In genomic region chr10:32943395-32943794, GRCh38 we compare ENCODE assay signal across 10 cellular contexts. TPM values are rescaled to one million over a fixed set of nuclear protein-coding genes. Genes with fewer than 3 reads are reported as not detected.
A peak's percentile ranks its signal among the peaks of the same experiment; 100 is the strongest.
DNase-seq lines count a peak whose midpoint lies in the region; ATAC-seq, FAIRE-seq and TF ChIP-seq lines count a peak whose summit lies in the region.
"Had no signal": no experiment of that assay in that cellular context is flagged by ENCODE, and none has a peak within 500 bp of the region (broad histone marks: within the 10 kb centered on the region; RNA-seq: fewer than 3 reads in every experiment).

No MANE protein-coding gene starts in this region.

- H3K9me3 Mint-ChIP-seq in CD14-positive monocyte: no peaks in the 10 kb centered on the region
- no peaks in the 10 kb centered on the region for H3K9me3 Mint-ChIP-seq in activated T-helper 1 cell treated with anti-CD3 and anti-CD28 coated beads, Interleukin-12 subunit alpha, Interleukin-12 subunit beta, Interleukin-2, Interleukin-4 antibody, amounts not matched to agents 30 ng/mL and 10 ng/mL and 1 ng/mL, durations not matched to agents 14 hours and 24 hours and 36 hours
- H3K9me3 Mint-ChIP-seq in glutamatergic neuron (ENCODE audit: unreplicated experiment): peaks cover 5% of the 10 kb centered on the region

- TF ChIP-seq CTCF in CD14-positive monocyte (IDR thresholded peaks at IDR 0.05) (no peak), glutamatergic neuron (IDR thresholded peaks at IDR 0.05; ENCODE audit: partially characterized antibody, unreplicated experiment) (no peak)

- intact Hi-C loops in CD14-positive monocyte (cut with micrococcal nuclease): no loop called here
- intact Hi-C loops in activated T-helper 1 cell treated with anti-CD3 and anti-CD28 coated beads, Interleukin-12 subunit alpha, Interleukin-12 subunit beta, Interleukin-2, Interleukin-4 antibody, amounts not matched to agents 30 ng/mL and 10 ng/mL and 1 ng/mL, durations not matched to agents 14 hours and 24 hours and 36 hours (cut with micrococcal nuclease): no loop called here

- H3K36me3 Mint-ChIP-seq in CD14-positive monocyte: peaks cover 12 to 17% of the 10 kb centered on the region in 2 donors
- H3K36me3 Mint-ChIP-seq in activated T-helper 1 cell treated with anti-CD3 and anti-CD28 coated beads, Interleukin-12 subunit alpha, Interleukin-12 subunit beta, Interleukin-2, Interleukin-4 antibody, amounts not matched to agents 30 ng/mL and 10 ng/mL and 1 ng/mL, durations not matched to agents 14 hours and 24 hours and 36 hours (ENCODE audit: low read depth): peaks cover 2% of the 10 kb centered on the region
- H3K36me3 Mint-ChIP-seq in glutamatergic neuron (ENCODE audit: unreplicated experiment): no peaks in the 10 kb centered on the region

- H3K27ac Mint-ChIP-seq in CD14-positive monocyte (peak overlapping the region in 6 of 7 donors; percentile 18 to 81 (median 54)), glutamatergic neuron (ENCODE audit: unreplicated experiment) (no peak overlapping the region)
- H3K27ac Mint-ChIP-seq in activated T-helper 1 cell treated with anti-CD3 and anti-CD28 coated beads, Interleukin-12 subunit alpha, Interleukin-12 subunit beta, Interleukin-2, Interleukin-4 antibody, amounts not matched to agents 30 ng/mL and 10 ng/mL and 1 ng/mL, durations not matched to agents 14 hours and 24 hours and 36 hours: peak overlapping the region; percentile 16

- H3K4me1 Mint-ChIP-seq in CD14-positive monocyte (peaks cover 47% of the 10 kb centered on the region), glutamatergic neuron (ENCODE audit: low read depth, unreplicated experiment) (peaks cover 36% of the 10 kb centered on the region)
- peaks cover 17% of the 10 kb centered on the region for H3K4me1 Mint-ChIP-seq in activated T-helper 1 cell treated with anti-CD3 and anti-CD28 coated beads, Interleukin-12 subunit alpha, Interleukin-12 subunit beta, Interleukin-2, Interleukin-4 antibody, amounts not matched to agents 30 ng/mL and 10 ng/mL and 1 ng/mL, durations not matched to agents 14 hours and 24 hours and 36 hours (ENCODE audit: low read depth)

- H3K4me3 Mint-ChIP-seq in CD14-positive monocyte: no peak overlapping the region
- no peak overlapping the region for H3K4me3 Mint-ChIP-seq in activated T-helper 1 cell treated with anti-CD3 and anti-CD28 coated beads, Interleukin-12 subunit alpha, Interleukin-12 subunit beta, Interleukin-2, Interleukin-4 antibody, amounts not matched to agents 30 ng/mL and 10 ng/mL and 1 ng/mL, durations not matched to agents 14 hours and 24 hours and 36 hours
- H3K4me3 Mint-ChIP-seq in glutamatergic neuron (ENCODE audit: unreplicated experiment): no peak overlapping the region

- FAIRE-seq in GM19239 (lab: Jason Lieb, UNC): peak; percentile 52

- peak; percentile 60 for ATAC-seq in HG03039 (IDR thresholded peaks at IDR 0.05; ENCODE audit: unreplicated experiment)

- DNase-seq in CD14-positive monocyte (ENCODE audit: low spot score) (no peak), GM19239 (ENCODE audit: insufficient read length, low spot score) (no peak), glutamatergic neuron (no peak), DMS153 (lab: John Stamatoyannopoulos, UW) (no peak), NCI-H2029 (lab: John Stamatoyannopoulos, UW) (no peak), amygdala (lab: John Stamatoyannopoulos, UW) (no peak)
- no peak for DNase-seq in activated T-helper 1 cell treated with anti-CD3 and anti-CD28 coated beads, Interleukin-12 subunit alpha, Interleukin-12 subunit beta, Interleukin-2, Interleukin-4 antibody, amounts not matched to agents 30 ng/mL and 10 ng/mL and 1 ng/mL, durations not matched to agents 14 hours and 24 hours and 36 hours (ENCODE audit: low spot score)
- DNase-seq: effector memory CD4-positive, alpha-beta T cell; NCI-H748 treated with DMSO at 0.1 percent for 48 hours had no signal

- H3K27me3 Mint-ChIP-seq in CD14-positive monocyte (ENCODE audit: low read depth in 3 of 3) (peaks cover 0 to 4% (median 2%) of the 10 kb centered on the region in 3 donors), glutamatergic neuron (ENCODE audit: unreplicated experiment) (peaks cover 10% of the 10 kb centered on the region)
- no peaks in the 10 kb centered on the region for H3K27me3 Mint-ChIP-seq in activated T-helper 1 cell treated with anti-CD3 and anti-CD28 coated beads, Interleukin-12 subunit alpha, Interleukin-12 subunit beta, Interleukin-2, Interleukin-4 antibody, amounts not matched to agents 30 ng/mL and 10 ng/mL and 1 ng/mL, durations not matched to agents 14 hours and 24 hours and 36 hours (ENCODE audit: insufficient read depth)

RNA-seq across cellular contexts. Expression of gene ITGB1, which starts 14.6 kb away (rescaled TPM):
- polyA plus RNA-seq in CD14-positive monocyte: 100 to 1,000 TPM; 127 to 157 TPM
- 51.4 and 61.4 TPM in 2 replicates for total RNA-seq in activated T-helper 1 cell treated with anti-CD3 and anti-CD28 coated beads, Interleukin-12 subunit alpha, Interleukin-12 subunit beta, Interleukin-2, Interleukin-4 antibody, amounts not matched to agents 30 ng/mL and 10 ng/mL and 1 ng/mL, durations not matched to agents 14 hours and 24 hours and 36 hours
- total RNA-seq in glutamatergic neuron (ENCODE audit: unreplicated experiment): 263 TPM
